In the genomic region with DNA sequence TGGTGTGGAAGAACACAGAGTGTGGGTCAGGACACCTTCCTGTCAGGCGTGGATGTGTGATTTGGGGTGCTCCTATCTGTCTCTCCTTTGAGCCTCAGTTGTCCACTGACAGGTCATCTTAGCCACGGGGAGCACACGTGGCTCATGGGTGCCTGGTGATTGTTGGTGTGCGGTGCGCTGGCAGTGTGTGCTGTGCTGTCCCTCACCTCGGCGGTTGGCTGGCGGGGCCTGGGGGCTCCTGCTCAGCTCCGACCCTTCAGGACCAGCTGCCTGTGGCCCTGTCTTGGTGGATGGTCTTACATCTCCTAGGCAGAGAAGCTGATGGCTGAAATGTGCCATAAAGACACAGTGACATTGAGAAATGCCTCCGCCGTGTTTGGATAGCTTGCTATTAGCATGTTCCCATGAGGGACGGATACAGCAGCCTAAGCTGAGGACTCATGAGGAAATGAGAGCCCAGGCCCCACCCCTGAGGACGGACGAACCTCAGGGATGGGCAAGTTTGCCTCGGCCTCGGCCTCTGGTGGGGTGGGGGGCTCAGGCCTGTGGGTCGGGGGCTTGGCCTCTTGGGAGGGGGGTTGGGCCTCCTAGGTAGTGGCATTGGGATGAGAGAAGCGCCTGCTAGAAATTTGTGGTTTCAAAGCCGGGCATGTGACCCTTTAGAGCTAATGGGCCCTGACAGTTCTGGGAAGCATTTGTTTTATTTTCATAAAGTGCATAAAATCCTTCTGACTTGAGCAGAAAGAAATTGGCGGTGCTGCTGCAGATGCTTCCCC, we compare ENCODE assay signal across 34 cellular contexts. TPM values are rescaled to one million over a fixed set of nuclear protein-coding genes. Genes with fewer than 3 reads are reported as not detected.
DNase-seq lines count a peak whose midpoint lies in the region; ATAC-seq and TF ChIP-seq lines count a peak whose summit lies in the region.
"Had no signal": no experiment of that assay in that cellular context is flagged by ENCODE, and none has a peak within 500 bp of the region (broad histone marks: within the 10 kb centered on the region; RNA-seq: fewer than 3 reads in every experiment).

No MANE protein-coding gene starts in this region.

- WGBS in stomach, 5 donors = 82 to 91% (median 88%) methylated on average over 18 to 20 of the region's 20 CpGs
- WGBS in psoas muscle, 3 donors = 84 to 88% (median 87%) methylated on average over 20 of the region's 20 CpGs

- H3F3A ChIP-seq in Loucy (ENCODE audit: low read depth) = no peaks in the 10 kb centered on the region

- TF ChIP-seq EP300 in stomach (IDR thresholded peaks at IDR 0.05) = no peak

- no peak overlapping the region for H3K27ac ChIP-seq in naive thymus-derived CD4-positive, alpha-beta T cell (ENCODE audit: low read depth, low read length)
- H3K27ac ChIP-seq in stomach (no peak overlapping the region), psoas muscle (no peak overlapping the region)
- H3K27ac ChIP-seq: breast epithelium, coronary artery, esophagus squamous epithelium, gastroesophageal sphincter, left lung, pancreas, upper lobe of right lung, WERI-Rb-1 had no signal

- peak overlapping the region; percentile 28 for H3K4me3 ChIP-seq in Loucy (ENCODE audit: low read length, poor library complexity, severe bottlenecking)
- H3K4me3 ChIP-seq in naive thymus-derived CD4-positive, alpha-beta T cell (ENCODE audit: low read length) = no peak overlapping the region
- H3K4me3 ChIP-seq in stomach = no peak overlapping the region
- no peak overlapping the region for H3K4me3 ChIP-seq in psoas muscle
- H3K4me3 ChIP-seq: breast epithelium, coronary artery, esophagus squamous epithelium, gastroesophageal sphincter, left lung, pancreas, upper lobe of right lung had no signal

- peaks cover 26% of the 10 kb centered on the region for H3K4me1 ChIP-seq in Loucy (ENCODE audit: insufficient read depth, low read length, poor library complexity, severe bottlenecking)
- peaks cover 0 to 5% of the 10 kb centered on the region in 2 donors for H3K4me1 ChIP-seq in naive thymus-derived CD4-positive, alpha-beta T cell (ENCODE audit: control insufficient read depth in 2 of 2, insufficient read depth in 2 of 2, low read length in 2 of 2)
- H3K4me1 ChIP-seq in stomach = no peaks in the 10 kb centered on the region
- H3K4me1 ChIP-seq in psoas muscle = no peaks in the 10 kb centered on the region
- H3K4me1 ChIP-seq: breast epithelium, gastroesophageal sphincter, left lung, pancreas, upper lobe of right lung had no signal

- H3K79me2 ChIP-seq in Loucy (ENCODE audit: insufficient read depth, low read length) = no peaks in the 10 kb centered on the region

- H3K27me3 ChIP-seq in Loucy (ENCODE audit: insufficient read depth, low read length, poor library complexity, severe bottlenecking) (no peaks in the 10 kb centered on the region), stomach (no peaks in the 10 kb centered on the region), psoas muscle (ENCODE audit: insufficient read depth in 3 of 3, low read length in 2 of 3) (no peaks in the 10 kb centered on the region)
- H3K27me3 ChIP-seq in naive thymus-derived CD4-positive, alpha-beta T cell (ENCODE audit: control insufficient read depth in 2 of 2, insufficient read depth in 2 of 2, low read length in 2 of 2) = no peaks in the 10 kb centered on the region
- H3K27me3 ChIP-seq: breast epithelium, esophagus squamous epithelium, gastroesophageal sphincter, left lung, pancreas, upper lobe of right lung had no signal

- no peak for DNase-seq in central memory CD8-positive, alpha-beta T cell (ENCODE audit: low spot score in 2 of 2)
- no peak for DNase-seq in naive thymus-derived CD4-positive, alpha-beta T cell
- DNase-seq in stomach = peak; percentile 18
- DNase-seq in psoas muscle = no peak
- no peak for DNase-seq in stimulated activated naive CD4-positive, alpha-beta T cell treated with Interleukin-2 at 50 U/mL for 16 hours (lab: John Stamatoyannopoulos, UW)
- DNase-seq in GM19240 (ENCODE audit: insufficient read length, low spot score) = no peak
- DNase-seq: activated CD4-positive, alpha-beta T cell treated with anti-CD3 and anti-CD28 coated beads, Interleukin-2, amount 10 ng/mL, durations not matched to agents 7 days and 5 days; activated naive CD4-positive, alpha-beta T cell treated with anti-CD3 and anti-CD28 coated beads for 36 hours; amygdala; C1 segment of cervical spinal cord; Calu3; esophagus squamous epithelium; GOT3; hippocampal formation; IMR-90; left lung; naive B cell; NCI-H1092; NCI-H524; NK-92 treated with Interleukin-12 subunit alpha and Interleukin-12 subunit beta, amount 100 ng/mL, for 24 hours; pancreas; right cardiac atrium; SHP77; stimulated activated CD4-positive, alpha-beta T cell treated with anti-CD3 and anti-CD28 coated beads, Interleukin-2, amount 100 ng/mL, for 48 hours; substantia nigra; T-helper 9 cell; upper lobe of right lung; WERI-Rb-1 had no signal

- H2AFZ ChIP-seq in Loucy (ENCODE audit: low read length) = peak overlapping the region; percentile 81; the same call in 1 of the 2 replicates

- peak overlapping the region; percentile 16 for H3K4me3 Mint-ChIP-seq in central memory CD8-positive, alpha-beta T cell
- no peak overlapping the region for H3K4me3 Mint-ChIP-seq in naive thymus-derived CD4-positive, alpha-beta T cell
- H3K4me3 Mint-ChIP-seq: activated CD4-positive, alpha-beta T cell treated with anti-CD3 and anti-CD28 coated beads, Interleukin-2, amount 10 ng/mL, durations not matched to agents 7 days and 5 days; activated naive CD4-positive, alpha-beta T cell treated with anti-CD3 and anti-CD28 coated beads for 36 hours; activated T-helper 1 cell treated with anti-CD3 and anti-CD28 coated beads, Interleukin-12 subunit alpha, Interleukin-12 subunit beta, Interleukin-2, Interleukin-4 antibody, amounts not matched to agents 30 ng/mL and 10 ng/mL and 1 ng/mL, durations not matched to agents 14 hours and 24 hours and 36 hours; naive B cell had no signal

- TF ChIP-seq POLR2A in stomach (IDR thresholded peaks at IDR 0.05) = no peak

- intact Hi-C loops in naive thymus-derived CD4-positive, alpha-beta T cell (cut with micrococcal nuclease) = no loop called here
- intact Hi-C loops in stomach (cut with DNase I; ENCODE audit: low total_unique reads) = no loop called here
- intact Hi-C loops in psoas muscle (cut with DNase I) = no loop called here

- peaks cover 11% of the 10 kb centered on the region for H3K4me1 Mint-ChIP-seq in central memory CD8-positive, alpha-beta T cell
- peaks cover 0 to 4% (median 0%) of the 10 kb centered on the region in 7 donors for H3K4me1 Mint-ChIP-seq in naive thymus-derived CD4-positive, alpha-beta T cell
- H3K4me1 Mint-ChIP-seq: naive B cell had no signal

- H3K27ac Mint-ChIP-seq in central memory CD8-positive, alpha-beta T cell (ENCODE audit: low read depth) = peak overlapping the region; percentile 73
- peak overlapping the region in 2 of 9 donors; percentile 41 to 51 for H3K27ac Mint-ChIP-seq in naive thymus-derived CD4-positive, alpha-beta T cell
- H3K27ac Mint-ChIP-seq: activated naive CD4-positive, alpha-beta T cell treated with anti-CD3 and anti-CD28 coated beads for 36 hours; activated T-helper 1 cell treated with anti-CD3 and anti-CD28 coated beads, Interleukin-12 subunit alpha, Interleukin-12 subunit beta, Interleukin-2, Interleukin-4 antibody, amounts not matched to agents 30 ng/mL and 10 ng/mL and 1 ng/mL, durations not matched to agents 14 hours and 24 hours and 36 hours had no signal

- no peaks in the 10 kb centered on the region for H3K27me3 Mint-ChIP-seq in central memory CD8-positive, alpha-beta T cell
- no peaks in the 10 kb centered on the region for H3K27me3 Mint-ChIP-seq in naive thymus-derived CD4-positive, alpha-beta T cell
- H3K27me3 Mint-ChIP-seq: activated CD4-positive, alpha-beta T cell treated with anti-CD3 and anti-CD28 coated beads, Interleukin-2, amount 10 ng/mL, durations not matched to agents 7 days and 5 days; naive B cell had no signal

- TF ChIP-seq CTCF in Loucy (conservative IDR thresholded peaks at IDR 0.05; ENCODE audit: low read length) (no peak), stomach (IDR thresholded peaks at IDR 0.05) (no peak), psoas muscle (IDR thresholded peaks at IDR 0.05) (no peak)

- peak overlapping the region; percentile 62 for H3K9ac ChIP-seq in Loucy (ENCODE audit: low read depth, low read length, poor library complexity, severe bottlenecking)

- no peaks in the 10 kb centered on the region for H3K9me3 Mint-ChIP-seq in central memory CD8-positive, alpha-beta T cell
- H3K9me3 Mint-ChIP-seq in naive thymus-derived CD4-positive, alpha-beta T cell = peaks cover 0 to 2% (median 0%) of the 10 kb centered on the region in 11 donors
- H3K9me3 Mint-ChIP-seq: activated CD4-positive, alpha-beta T cell treated with anti-CD3 and anti-CD28 coated beads, Interleukin-2, amount 10 ng/mL, durations not matched to agents 7 days and 5 days; activated naive CD4-positive, alpha-beta T cell treated with anti-CD3 and anti-CD28 coated beads for 36 hours; activated T-helper 1 cell treated with anti-CD3 and anti-CD28 coated beads, Interleukin-12 subunit alpha, Interleukin-12 subunit beta, Interleukin-2, Interleukin-4 antibody, amounts not matched to agents 30 ng/mL and 10 ng/mL and 1 ng/mL, durations not matched to agents 14 hours and 24 hours and 36 hours; naive B cell had no signal

- no peak for ATAC-seq in central memory CD8-positive, alpha-beta T cell (replicated peaks; ENCODE audit: extremely low read depth, poor library complexity, severe bottlenecking)
- peak; percentile 8 for ATAC-seq in naive thymus-derived CD4-positive, alpha-beta T cell
- no peak for ATAC-seq in psoas muscle
- ATAC-seq: gastroesophageal sphincter, left lung, Panc1, pancreas, right cardiac atrium, upper lobe of right lung had no signal

- H3K9me2 ChIP-seq in Loucy (replicated peaks; ENCODE audit: low read depth, low read length) = no peaks in the 10 kb centered on the region

- CTCF ChIA-PET in naive thymus-derived CD4-positive, alpha-beta T cell (lab: Charles Lee) = interaction anchor here (0.8 kb wide), 1 partner anchor 8 kb away, joined by 3 read pairs; no protein-coding TSS in a partner anchor

- H4K20me1 ChIP-seq in Loucy (ENCODE audit: insufficient read depth, low read length, poor library complexity, severe bottlenecking) = no peaks in the 10 kb centered on the region

- H3K4me2 ChIP-seq in Loucy (ENCODE audit: low read depth, low read length, poor library complexity, severe bottlenecking) = peak overlapping the region; percentile 61

- POLR2A ChIA-PET in naive thymus-derived CD4-positive, alpha-beta T cell (lab: Charles Lee) = interaction anchor here (1.1 kb wide), 1 partner anchor 21 kb away, joined by 4 read pairs; no protein-coding TSS in a partner anchor

- H3K36me3 ChIP-seq in Loucy (ENCODE audit: insufficient read depth, low read length) (no peaks in the 10 kb centered on the region), stomach (peaks cover 0 to 34% (median 7%) of the 10 kb centered on the region in 4 donors), psoas muscle (ENCODE audit: insufficient read depth in 1 of 2, low read depth in 1 of 2) (peaks cover 0 to 12% of the 10 kb centered on the region in 2 donors)
- H3K36me3 ChIP-seq in naive thymus-derived CD4-positive, alpha-beta T cell (ENCODE audit: control insufficient read depth in 2 of 3, insufficient read depth in 3 of 3, low read length in 3 of 3) = peaks cover 0 to 4% (median 0%) of the 10 kb centered on the region in 3 experiments
- H3K36me3 ChIP-seq: breast epithelium, pancreas, upper lobe of right lung, WERI-Rb-1 had no signal

- H3K36me3 Mint-ChIP-seq in central memory CD8-positive, alpha-beta T cell (ENCODE audit: insufficient read depth) = no peaks in the 10 kb centered on the region
- peaks cover 0 to 21% (median 0%) of the 10 kb centered on the region in 5 donors for H3K36me3 Mint-ChIP-seq in naive thymus-derived CD4-positive, alpha-beta T cell
- H3K36me3 Mint-ChIP-seq: naive B cell had no signal

- H3K9me3 ChIP-seq in Loucy (ENCODE audit: insufficient read depth, low read depth, low read length) = no peaks in the 10 kb centered on the region
- no peaks in the 10 kb centered on the region for H3K9me3 ChIP-seq in naive thymus-derived CD4-positive, alpha-beta T cell (ENCODE audit: control insufficient read depth in 2 of 3, low read length in 3 of 3)
- no peaks in the 10 kb centered on the region for H3K9me3 ChIP-seq in stomach
- no peaks in the 10 kb centered on the region for H3K9me3 ChIP-seq in psoas muscle
- H3K9me3 ChIP-seq: breast epithelium, esophagus squamous epithelium, gastroesophageal sphincter, left lung, pancreas, upper lobe of right lung had no signal

RNA-seq across cellular contexts. Expression of gene ASB1, which starts 20.3 kb away (rescaled TPM):
- total RNA-seq in naive thymus-derived CD4-positive, alpha-beta T cell = 10 to 100 TPM; 25.0 to 55.2 (median 33.1) TPM
- 10 to 100 TPM; 17.5 to 29.3 TPM for polyA plus RNA-seq in naive thymus-derived CD4-positive, alpha-beta T cell
- total RNA-seq in stomach (10 to 100 TPM; 10.7 to 36.8 (median 20.6) TPM), psoas muscle (10 to 100 TPM; 38.4 to 48.0 (median 43.6) TPM)
- polyA plus RNA-seq in stomach (10 to 100 TPM; 15.4 to 20.6 (median 16.5) TPM), psoas muscle (10 to 100 TPM; 21.3 to 47.9 (median 30.0) TPM)
